ENCODE assay signal across 34 cellular contexts in genomic region chr15:64907991-64908390, GRCh38.
"Had no signal": no experiment of that assay in that cellular context is flagged by ENCODE, and none has a peak within 500 bp of the region (broad histone marks: within the 10 kb centered on the region; RNA-seq: fewer than 3 reads in every experiment).

No MANE protein-coding gene starts in this region.

- DNase-seq: activated CD4-positive, alpha-beta memory T cell treated with anti-CD3 and anti-CD28 coated beads, Interleukin-2, amount 10 ng/mL, durations not matched to agents 7 days and 5 days; activated CD4-positive, alpha-beta T cell treated with anti-CD3 and anti-CD28 coated beads for 1 hour; activated CD4-positive, alpha-beta T cell treated with anti-CD3 and anti-CD28 coated beads for 36 hours; activated CD4-positive, alpha-beta T cell treated with anti-CD3 and anti-CD28 coated beads for 48 hours; activated CD4-positive, alpha-beta T cell treated with anti-CD3 and anti-CD28 coated beads, Interleukin-2, amount 10 ng/mL, durations not matched to agents 7 days and 5 days; activated CD4-positive, alpha-beta T cell treated with anti-CD3 and anti-CD28 coated beads, Interleukin-2, amount 50 U/mL, for 48 hours; activated CD4-positive, CD25-positive, alpha-beta regulatory T cell; activated CD8-positive, alpha-beta memory T cell treated with anti-CD3 and anti-CD28 coated beads for 24 hours; activated CD8-positive, alpha-beta memory T cell treated with anti-CD3 and anti-CD28 coated beads, Interleukin-2, amount 10 ng/mL, durations not matched to agents 7 days and 5 days; activated CD8-positive, alpha-beta memory T cell treated with anti-CD3 and anti-CD28 coated beads, Interleukin-2, amount 50 U/mL, for 48 hours; activated CD8-positive, alpha-beta T cell treated with anti-CD3 and anti-CD28 coated beads, Interleukin-2, amount 10 ng/mL, durations not matched to agents 7 days and 5 days; activated effector memory CD4-positive, alpha-beta T cell treated with Interleukin-2 at 50 U/mL for 16 hours; activated gamma-delta T cell; activated naive CD4-positive, alpha-beta T cell treated with anti-CD3 and anti-CD28 coated beads, Interleukin-2, amount 50 U/mL, for 16 hours; activated naive CD4-positive, alpha-beta T cell treated with Interleukin-2 at 50 U/mL for 16 hours; activated naive CD8-positive, alpha-beta T cell treated with anti-CD3 and anti-CD28 coated beads for 36 hours; activated T-cell treated with anti-CD3 and anti-CD28 coated beads, Interleukin-2, amount 50 U/mL, for 24 hours; activated T-cell treated with anti-CD3 and anti-CD28 coated beads, Interleukin-2, amount 50 U/mL, for 48 hours; amniotic stem cell; aorta; body of pancreas; brain microvascular endothelial cell; central memory CD4-positive, alpha-beta T cell; T-helper 1 cell; T-helper 2 cell; T-helper 9 cell; WERI-Rb-1 had no signal

- H3K9me3 ChIP-seq: body of pancreas, breast epithelium had no signal

- H3K9me3 Mint-ChIP-seq: activated CD4-positive, alpha-beta memory T cell treated with anti-CD3 and anti-CD28 coated beads, Interleukin-2, amount 10 ng/mL, durations not matched to agents 7 days and 5 days; activated CD4-positive, alpha-beta T cell treated with anti-CD3 and anti-CD28 coated beads, Interleukin-2, amount 10 ng/mL, durations not matched to agents 7 days and 5 days; activated naive CD4-positive, alpha-beta T cell treated with anti-CD3 and anti-CD28 coated beads, Interleukin-2, amount 50 U/mL, for 72 hours; activated naive CD8-positive, alpha-beta T cell treated with anti-CD3 and anti-CD28 coated beads for 36 hours; activated T-cell treated with anti-CD3 and anti-CD28 coated beads, Interleukin-2, amount 50 U/mL, for 24 hours; activated T-helper 2 cell treated with anti-CD3 and anti-CD28 coated beads, Interferon-gamma antibody, Interleukin-2, Interleukin-4, amounts not matched to agents 10 μg/mL and 5 μg/mL and 100 μg/mL, durations not matched to agents 14 hours and 24 hours and 36 hours; T-helper 1 cell treated with Interleukin-12 subunit alpha and Interleukin-12 subunit beta and Interleukin-4 antibody, amounts not matched to agents 30 μg/mL and 1 μg/mL, for 36 hours; T-helper 2 cell treated with Interferon-gamma antibody and Interleukin-4, amounts not matched to agents 5 μg/mL and 100 μg/mL, for 36 hours had no signal

- H3K36me3 ChIP-seq: brain microvascular endothelial cell, breast epithelium, WERI-Rb-1 had no signal

- H3K27ac Mint-ChIP-seq: activated CD4-positive, alpha-beta memory T cell treated with anti-CD3 and anti-CD28 coated beads, Interleukin-2, amount 10 ng/mL, durations not matched to agents 7 days and 5 days; activated CD4-positive, alpha-beta T cell treated with anti-CD3 and anti-CD28 coated beads for 36 hours; activated CD4-positive, alpha-beta T cell treated with anti-CD3 and anti-CD28 coated beads, Interleukin-2, amount 10 ng/mL, durations not matched to agents 7 days and 5 days; activated CD8-positive, alpha-beta memory T cell treated with anti-CD3 and anti-CD28 coated beads, Interleukin-2, amount 10 ng/mL, durations not matched to agents 7 days and 5 days; activated CD8-positive, alpha-beta T cell treated with anti-CD3 and anti-CD28 coated beads, Interleukin-2, amount 10 ng/mL, durations not matched to agents 7 days and 5 days; activated naive CD4-positive, alpha-beta T cell treated with anti-CD3 and anti-CD28 coated beads, Interleukin-2, amount 50 U/mL, for 72 hours; activated naive CD8-positive, alpha-beta T cell treated with anti-CD3 and anti-CD28 coated beads for 36 hours; activated T-cell treated with anti-CD3 and anti-CD28 coated beads, Interleukin-2, amount 50 U/mL, for 24 hours; activated T-helper 2 cell treated with anti-CD3 and anti-CD28 coated beads, Interferon-gamma antibody, Interleukin-2, Interleukin-4, amounts not matched to agents 10 μg/mL and 5 μg/mL and 100 μg/mL, durations not matched to agents 14 hours and 24 hours and 36 hours; T-helper 1 cell treated with Interleukin-12 subunit alpha and Interleukin-12 subunit beta and Interleukin-4 antibody, amounts not matched to agents 30 μg/mL and 1 μg/mL, for 36 hours; T-helper 2 cell treated with Interferon-gamma antibody and Interleukin-4, amounts not matched to agents 5 μg/mL and 100 μg/mL, for 36 hours; WTC11 had no signal

- H3K36me3 Mint-ChIP-seq: activated naive CD8-positive, alpha-beta T cell treated with anti-CD3 and anti-CD28 coated beads for 36 hours had no signal

- H3K4me3 Mint-ChIP-seq: activated CD4-positive, alpha-beta memory T cell treated with anti-CD3 and anti-CD28 coated beads, Interleukin-2, amount 10 ng/mL, durations not matched to agents 7 days and 5 days; activated CD4-positive, alpha-beta T cell treated with anti-CD3 and anti-CD28 coated beads for 36 hours; activated CD4-positive, alpha-beta T cell treated with anti-CD3 and anti-CD28 coated beads, Interleukin-2, amount 10 ng/mL, durations not matched to agents 7 days and 5 days; activated CD8-positive, alpha-beta memory T cell treated with anti-CD3 and anti-CD28 coated beads, Interleukin-2, amount 10 ng/mL, durations not matched to agents 7 days and 5 days; activated CD8-positive, alpha-beta T cell treated with anti-CD3 and anti-CD28 coated beads, Interleukin-2, amount 10 ng/mL, durations not matched to agents 7 days and 5 days; activated naive CD8-positive, alpha-beta T cell treated with anti-CD3 and anti-CD28 coated beads for 36 hours; activated T-cell treated with anti-CD3 and anti-CD28 coated beads, Interleukin-2, amount 50 U/mL, for 24 hours; T-helper 1 cell treated with Interleukin-12 subunit alpha and Interleukin-12 subunit beta and Interleukin-4 antibody, amounts not matched to agents 30 μg/mL and 1 μg/mL, for 36 hours; T-helper 2 cell treated with Interferon-gamma antibody and Interleukin-4, amounts not matched to agents 5 μg/mL and 100 μg/mL, for 36 hours; WTC11 had no signal

- H3K27me3 ChIP-seq: body of pancreas, brain microvascular endothelial cell, breast epithelium had no signal

- H3K4me3 ChIP-seq: body of pancreas, breast epithelium had no signal

- H3K4me1 ChIP-seq: breast epithelium had no signal

- ATAC-seq: activated CD4-positive, alpha-beta T cell treated with anti-CD3 and anti-CD28 coated beads for 36 hours; activated CD4-positive, CD25-positive, alpha-beta regulatory T cell treated with anti-CD3 and anti-CD28 coated beads, Interleukin-2, amount 50 U/mL, for 24 hours; activated CD8-positive, alpha-beta memory T cell treated with anti-CD3 and anti-CD28 coated beads, Interleukin-2, amount 10 ng/mL, durations not matched to agents 7 days and 5 days; activated CD8-positive, alpha-beta T cell treated with anti-CD3 and anti-CD28 coated beads, Interleukin-2, amount 10 ng/mL, durations not matched to agents 7 days and 5 days; activated naive CD4-positive, alpha-beta T cell treated with anti-CD3 and anti-CD28 coated beads, Interleukin-2, amount 50 U/mL, for 72 hours; body of pancreas; WTC11 had no signal
